Comparison of ENCODE assay signal across 1 cellular context in the genomic region with DNA sequence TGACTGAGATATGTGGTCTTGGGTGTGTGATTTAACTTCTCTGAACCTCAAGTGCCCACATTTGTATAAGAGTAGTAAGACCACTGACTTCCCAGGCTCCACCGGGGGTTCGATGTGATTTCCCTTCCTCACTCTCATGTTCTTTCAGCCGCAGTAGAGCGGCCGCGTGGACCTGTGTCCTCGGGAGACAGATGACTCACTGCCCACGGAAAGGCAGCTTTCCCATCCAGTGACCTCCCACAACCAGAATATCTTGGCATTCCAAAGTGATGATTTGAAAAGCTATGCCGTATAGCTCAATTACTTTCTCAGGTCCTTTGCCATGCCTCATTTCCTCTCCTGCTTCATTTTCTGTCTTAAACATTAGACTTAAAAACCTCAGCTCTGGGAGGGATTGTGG.
TF ChIP-seq lines count a peak whose summit lies in the region.

No MANE protein-coding gene starts in this region.

TF ChIP-seq in endothelial cell of umbilical vein, 7 proteins besides CTCF, POLR2A, EP300 and RAD21 (continued from another document):
- TF ChIP-seq POLR2AphosphoS5 (IDR thresholded peaks at IDR 0.05; ENCODE audit: insufficient read depth, low read depth, low read length) (peak; percentile 65), GATA2 (IDR thresholded peaks at IDR 0.05; ENCODE audit: insufficient read depth, insufficient read length, low read depth, low read length) (no peak), FOS (IDR thresholded peaks at IDR 0.05; ENCODE audit: borderline replicate concordance, insufficient read depth, low read length) (peak; percentile 96), JUN (IDR thresholded peaks at IDR 0.05; ENCODE audit: borderline replicate concordance, insufficient read depth, insufficient read length, low read depth) (peak; percentile 75)
- TF ChIP-seq, protein P1, sequence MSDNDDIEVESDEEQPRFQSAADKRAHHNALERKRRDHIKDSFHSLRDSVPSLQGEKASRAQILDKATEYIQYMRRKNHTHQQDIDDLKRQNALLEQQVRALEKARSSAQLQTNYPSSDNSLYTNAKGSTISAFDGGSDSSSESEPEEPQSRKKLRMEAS (IDR thresholded peaks at IDR 0.05; ENCODE audit: insufficient read depth, insufficient read length): no peak
